ENCODE assay signal across 14 cellular contexts in the genomic region with DNA sequence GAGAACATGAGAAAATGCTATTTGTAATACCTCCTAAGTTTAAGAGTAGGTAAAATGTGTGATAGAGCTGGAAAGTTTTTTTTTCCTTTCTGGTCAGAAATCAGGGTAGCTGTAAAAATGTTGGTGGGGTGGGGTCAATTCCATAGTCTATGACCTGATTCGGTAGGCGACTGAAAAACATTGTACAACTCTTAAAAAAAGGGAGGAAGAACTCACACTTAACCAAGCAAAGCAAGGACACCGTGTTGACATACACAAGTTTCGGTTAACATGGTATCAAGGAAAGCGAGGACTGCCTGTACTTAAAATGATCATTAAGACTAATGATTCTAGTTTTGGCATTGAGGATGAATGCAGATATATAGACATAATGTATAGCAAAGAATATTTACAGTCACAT. TPM values are rescaled to one million over a fixed set of nuclear protein-coding genes. Genes with fewer than 3 reads are reported as not detected.
DNase-seq lines count a peak whose midpoint lies in the region; ATAC-seq and TF ChIP-seq lines count a peak whose summit lies in the region.
"Had no signal": no experiment of that assay in that cellular context is flagged by ENCODE, and none has a peak within 500 bp of the region (broad histone marks: within the 10 kb centered on the region; RNA-seq: fewer than 3 reads in every experiment).

No MANE protein-coding gene starts in this region.

- intact Hi-C loops in head of caudate nucleus (cut with DNase I), result loop anchor here (10.0 kb wide), 1 partner anchor 532 kb away; no protein-coding TSS in a partner anchor

- H3K4me3 Mint-ChIP-seq in stimulated activated naive CD8-positive, alpha-beta T cell treated with anti-CD3 and anti-CD28 coated beads, Interleukin-15, Interleukin-2, amounts not matched to agents 100 ng/mL and 50 ng/mL, for 24 hours, result peak overlapping the region; percentile 7
- H3K4me3 Mint-ChIP-seq in T-helper 17 cell, result peak overlapping the region; percentile 16
- H3K4me3 Mint-ChIP-seq in memory B cell, result no peak overlapping the region
- H3K4me3 Mint-ChIP-seq in endodermal cell, result no peak overlapping the region

- WGBS in endodermal cell (ENCODE audit: insufficient coverage in 1 of 2, insufficient read length in 1 of 2), 2 experiments, result 94 to 96% methylated on average over 5 of the region's 5 CpGs

- no peaks in the 10 kb centered on the region for H3K36me3 ChIP-seq in endodermal cell (ENCODE audit: control insufficient read depth, insufficient read depth, low read length)

- H3K9me3 ChIP-seq in T-helper 17 cell (ENCODE audit: control insufficient read depth, low read length, poor library complexity, severe bottlenecking), result no peaks in the 10 kb centered on the region
- no peaks in the 10 kb centered on the region for H3K9me3 ChIP-seq in endodermal cell (ENCODE audit: control insufficient read depth, low read length)

- no peak for ATAC-seq in stimulated activated naive CD8-positive, alpha-beta T cell treated with anti-CD3 and anti-CD28 coated beads, Interleukin-15, Interleukin-2, amounts not matched to agents 100 U/mL and 50 U/mL, for 24 hours
- ATAC-seq in T-helper 17 cell, result no peak
- no peak for ATAC-seq in memory B cell (ENCODE audit: low read depth)
- ATAC-seq in GM21717 (IDR thresholded peaks at IDR 0.05; ENCODE audit: unreplicated experiment), result no peak

- TF ChIP-seq CTCF in endodermal cell (conservative IDR thresholded peaks at IDR 0.05), result no peak

- H3K27ac ChIP-seq in endodermal cell (ENCODE audit: low read depth, low read length), result no peak overlapping the region

- peaks cover 18% of the 10 kb centered on the region for H3K27me3 ChIP-seq in endodermal cell (ENCODE audit: control insufficient read depth, insufficient read depth, low read length, poor library complexity, severe bottlenecking)

- no peaks in the 10 kb centered on the region for H3K4me1 ChIP-seq in endodermal cell (ENCODE audit: control insufficient read depth, insufficient read depth, low read length)

- H3K9me3 Mint-ChIP-seq in stimulated activated naive CD8-positive, alpha-beta T cell treated with anti-CD3 and anti-CD28 coated beads, Interleukin-15, Interleukin-2, amounts not matched to agents 100 ng/mL and 50 ng/mL, for 24 hours, result no peaks in the 10 kb centered on the region
- H3K9me3 Mint-ChIP-seq in memory B cell (no peaks in the 10 kb centered on the region), endodermal cell (no peaks in the 10 kb centered on the region)

- H3K27me3 Mint-ChIP-seq in stimulated activated naive CD8-positive, alpha-beta T cell treated with anti-CD3 and anti-CD28 coated beads, Interleukin-15, Interleukin-2, amounts not matched to agents 100 ng/mL and 50 ng/mL, for 24 hours, result no peaks in the 10 kb centered on the region
- H3K27me3 Mint-ChIP-seq in T-helper 17 cell, result no peaks in the 10 kb centered on the region
- H3K27me3 Mint-ChIP-seq in memory B cell, result no peaks in the 10 kb centered on the region
- peaks cover 50% of the 10 kb centered on the region for H3K27me3 Mint-ChIP-seq in endodermal cell (ENCODE audit: insufficient read depth)

- no peak overlapping the region for H3K4me3 ChIP-seq in endodermal cell (ENCODE audit: low read length)

- no peak for DNase-seq in stimulated activated naive CD8-positive, alpha-beta T cell treated with anti-CD3 and anti-CD28 coated beads, Interleukin-15, Interleukin-2, amounts not matched to agents 100 U/mL and 50 U/mL, for 24 hours
- DNase-seq in T-helper 17 cell (no peak), memory B cell (ENCODE audit: low spot score in 2 of 2) (no peak), DMS79 (lab: John Stamatoyannopoulos, UW) (no peak), head of caudate nucleus (no peak), endodermal cell (no peak)
- DNase-seq: activated naive CD4-positive, alpha-beta T cell; cerebellar nuclear complex; NCI-H1436 treated with DMSO at 0.1 percent for 48 hours; NCI-H526; SHP77 treated with DMSO at 0.1 percent for 48 hours; stimulated activated CD4-positive, alpha-beta T cell treated with anti-CD3 and anti-CD28 coated beads, Interleukin-2, amount 100 ng/mL, for 24 hours had no signal

- H3K9ac ChIP-seq in endodermal cell (ENCODE audit: extremely low read depth, low read length, poor library complexity, severe bottlenecking), result no peak overlapping the region

- H3K27ac Mint-ChIP-seq in stimulated activated naive CD8-positive, alpha-beta T cell treated with anti-CD3 and anti-CD28 coated beads, Interleukin-15, Interleukin-2, amounts not matched to agents 100 ng/mL and 50 ng/mL, for 24 hours, result no peak overlapping the region
- H3K27ac Mint-ChIP-seq in T-helper 17 cell (peak overlapping the region; percentile 97), memory B cell (peak overlapping the region; percentile 84), endodermal cell (no peak overlapping the region)

- H3K4me1 Mint-ChIP-seq in stimulated activated naive CD8-positive, alpha-beta T cell treated with anti-CD3 and anti-CD28 coated beads, Interleukin-15, Interleukin-2, amounts not matched to agents 100 ng/mL and 50 ng/mL, for 24 hours (ENCODE audit: low read depth), result peaks cover 30% of the 10 kb centered on the region
- H3K4me1 Mint-ChIP-seq in T-helper 17 cell (peaks cover 31% of the 10 kb centered on the region), memory B cell (peaks cover 20% of the 10 kb centered on the region), endodermal cell (peaks cover 6% of the 10 kb centered on the region)

- H3K36me3 Mint-ChIP-seq in stimulated activated naive CD8-positive, alpha-beta T cell treated with anti-CD3 and anti-CD28 coated beads, Interleukin-15, Interleukin-2, amounts not matched to agents 100 ng/mL and 50 ng/mL, for 24 hours (ENCODE audit: low read depth), result peaks cover 13% of the 10 kb centered on the region
- peaks cover 7% of the 10 kb centered on the region for H3K36me3 Mint-ChIP-seq in T-helper 17 cell (ENCODE audit: low read depth)
- H3K36me3 Mint-ChIP-seq in memory B cell, result no peaks in the 10 kb centered on the region
- H3K36me3 Mint-ChIP-seq in endodermal cell (ENCODE audit: low read depth), result no peaks in the 10 kb centered on the region

RNA-seq across cellular contexts. Expression of gene ZEB1, which starts 1.8 kb away (rescaled TPM):
- total RNA-seq in T-helper 17 cell (10 to 100 TPM; 94.6 to 97.6 TPM), endodermal cell (under 1 TPM; 0.84 TPM)
- polyA plus RNA-seq in endodermal cell (2013, experiment 1 of 2), result 61.1 TPM
- 60.9 TPM for polyA plus RNA-seq in endodermal cell (2013, experiment 2 of 2)

Comparison
In these comparisons a context has a peak if more than half of its experiments do, and no peak if none do; other contexts are left out.
1. H3K27ac Mint-ChIP-seq: peak in T-helper 17 cell (single experiment) and memory B cell (single experiment); none in stimulated activated naive CD8-positive, alpha-beta T cell treated with anti-CD3 and anti-CD28 coated beads, Interleukin-15, Interleukin-2, amounts not matched to agents 100 ng/mL and 50 ng/mL, for 24 hours (single experiment) and endodermal cell (single experiment).
2. H3K4me3 Mint-ChIP-seq: peak in stimulated activated naive CD8-positive, alpha-beta T cell treated with anti-CD3 and anti-CD28 coated beads, Interleukin-15, Interleukin-2, amounts not matched to agents 100 ng/mL and 50 ng/mL, for 24 hours (single experiment) and T-helper 17 cell (single experiment); none in memory B cell (single experiment) and endodermal cell (single experiment).
3. RNA of gene ZEB1, which starts 1.8 kb away (total RNA-seq): 94.6 to 97.6 TPM in T-helper 17 cell; 0.84 TPM in endodermal cell; every median in the first group is over 10 times any median in the second.